30 cellular contexts compared by ENCODE assay signal in genomic region chr11:96049426-96049825, GRCh38.
A peak's percentile ranks its signal among the peaks of the same experiment; 100 is the strongest.
DNase-seq lines count a peak whose midpoint lies in the region; TF ChIP-seq lines count a peak whose summit lies in the region.
"Had no signal": no experiment of that assay in that cellular context is flagged by ENCODE, and none has a peak within 500 bp of the region (broad histone marks: within the 10 kb centered on the region; RNA-seq: fewer than 3 reads in every experiment).

No MANE protein-coding gene starts in this region.

- no CpG with 5 or more reads among the region's 2 CpGs for WGBS in mesenchymal stem cell

- peak overlapping the region; percentile 27 for H2BK120ac ChIP-seq in mesenchymal stem cell (ENCODE audit: low read depth, low read length)

- peak overlapping the region; percentile 14 for H3K9ac ChIP-seq in mesenchymal stem cell (ENCODE audit: low read length)
- H3K9ac ChIP-seq: BLaER1 treated with 17β-estradiol and CSF1 and Interleukin-3, amounts not matched to agents 10 nM and 100 nM had no signal

- no peak overlapping the region for H3K4ac ChIP-seq in mesenchymal stem cell (ENCODE audit: low read depth in 1 of 2, low read length in 2 of 2)

- no peak overlapping the region for H3K18ac ChIP-seq in mesenchymal stem cell (ENCODE audit: low read depth in 1 of 2, low read length in 2 of 2)

- peaks cover 23% of the 10 kb centered on the region for H3K79me1 ChIP-seq in mesenchymal stem cell (replicated peaks; ENCODE audit: low read length, poor library complexity, severe bottlenecking)

- H3K23ac ChIP-seq in mesenchymal stem cell (ENCODE audit: low read length in 2 of 2) = no peak overlapping the region

- H3K27ac ChIP-seq in mesenchymal stem cell (ENCODE audit: low read length, poor library complexity, severe bottlenecking) (no peak overlapping the region), uterus (no peak overlapping the region)
- H3K27ac ChIP-seq: BLaER1 treated with 17β-estradiol and CSF1 and Interleukin-3, amounts not matched to agents 10 nM and 100 nM; body of pancreas; coronary artery; esophagus muscularis mucosa; heart left ventricle; neutrophil; psoas muscle; transverse colon had no signal

- intact Hi-C loops in uterus (cut with DNase I; ENCODE audit: low total_unique reads) = no loop called here

- no peak overlapping the region for H4K91ac ChIP-seq in mesenchymal stem cell (ENCODE audit: low read length)

- H2AK5ac ChIP-seq in mesenchymal stem cell (ENCODE audit: low read length, severe bottlenecking) = no peak overlapping the region

- no peak overlapping the region for H3K14ac ChIP-seq in mesenchymal stem cell (ENCODE audit: low read length in 2 of 2)

- H2BK12ac ChIP-seq in mesenchymal stem cell (ENCODE audit: low read length in 2 of 2) = no peak overlapping the region

- no peak for TF ChIP-seq POLR2A in uterus (IDR thresholded peaks at IDR 0.05)

- DNase-seq in AG10803 (ENCODE audit: low read depth) (peak; percentile 64), NCI-H226 (peak; percentile 44), epithelial cell of esophagus (ENCODE audit: low read depth) (peak; percentile 32), mesenchymal stem cell (peak; percentile 77), T-helper 1 cell (no peak), uterus (no peak), COLO829 (ENCODE audit: low spot score) (no peak)
- no peak for DNase-seq in stimulated activated naive CD4-positive, alpha-beta T cell treated with Interleukin-2 at 50 U/mL for 16 hours (lab: John Stamatoyannopoulos, UW)
- DNase-seq: activated B cell treated with CpG ODN at 0.5 μM for 24 hours; activated CD4-positive, alpha-beta memory T cell treated with anti-CD3 and anti-CD28 coated beads, Interleukin-2, amount 10 ng/mL, durations not matched to agents 7 days and 5 days; activated naive CD8-positive, alpha-beta T cell treated with anti-CD3 and anti-CD28 coated beads for 36 hours; body of pancreas; Calu3; effector memory CD8-positive, alpha-beta T cell; heart left ventricle; mesendoderm; NCI-H1105 treated with DMSO at 0.1 percent for 48 hours; NCI-H2029; NCI-H446; NCI-H82; OCI-M1; psoas muscle; Right ventricle myocardium superior; T1000; transverse colon had no signal

- no peaks in the 10 kb centered on the region for H3K9me3 ChIP-seq in mesenchymal stem cell (ENCODE audit: control insufficient read depth, low read length)
- H3K9me3 ChIP-seq in uterus = no peaks in the 10 kb centered on the region
- H3K9me3 ChIP-seq: BLaER1 treated with 17β-estradiol and CSF1 and Interleukin-3, amounts not matched to agents 10 nM and 100 nM; body of pancreas; esophagus muscularis mucosa; HAP-1; heart left ventricle; neutrophil; psoas muscle; transverse colon had no signal

- H2AFZ ChIP-seq in mesenchymal stem cell (ENCODE audit: low read depth, low read length) = no peak overlapping the region

- H3K4me3 ChIP-seq in AG10803 (ENCODE audit: low read length) (no peak overlapping the region), epithelial cell of esophagus (ENCODE audit: low read length) (no peak overlapping the region), mesenchymal stem cell (ENCODE audit: insufficient read depth in 1 of 2, low read depth in 1 of 2, low read length in 2 of 2) (no peak overlapping the region), uterus (no peak overlapping the region)
- H3K4me3 ChIP-seq: BLaER1 treated with 17β-estradiol and CSF1 and Interleukin-3, amounts not matched to agents 10 nM and 100 nM; body of pancreas; coronary artery; esophagus muscularis mucosa; HAP-1; heart left ventricle; psoas muscle; transverse colon had no signal

- H3K4me1 ChIP-seq in mesenchymal stem cell (ENCODE audit: control insufficient read depth, insufficient read depth, low read depth, low read length) (peaks cover 8% of the 10 kb centered on the region), uterus (peaks cover 0 to 12% of the 10 kb centered on the region in 2 donors)
- H3K4me1 ChIP-seq: psoas muscle had no signal

- no peak overlapping the region for H2BK5ac ChIP-seq in mesenchymal stem cell (ENCODE audit: low read depth, low read length, poor library complexity, severe bottlenecking)

- H3K27me3 ChIP-seq in mesenchymal stem cell (ENCODE audit: control insufficient read depth in 1 of 2, insufficient read depth in 1 of 2, low read length in 2 of 2) = no peaks in the 10 kb centered on the region
- H3K27me3 ChIP-seq in uterus = no peaks in the 10 kb centered on the region
- H3K27me3 ChIP-seq: BLaER1 treated with 17β-estradiol and CSF1 and Interleukin-3, amounts not matched to agents 10 nM and 100 nM; body of pancreas; esophagus muscularis mucosa; heart left ventricle; neutrophil; transverse colon had no signal

- H2BK15ac ChIP-seq in mesenchymal stem cell (ENCODE audit: low read depth, poor library complexity, severe bottlenecking) = no peak overlapping the region

- no peak overlapping the region for H4K8ac ChIP-seq in mesenchymal stem cell (ENCODE audit: low read length)

- H3K4me2 ChIP-seq in mesenchymal stem cell (ENCODE audit: low read length, poor library complexity, severe bottlenecking) = no peak overlapping the region
- H3K4me2 ChIP-seq: BLaER1 treated with 17β-estradiol and CSF1 and Interleukin-3, amounts not matched to agents 10 nM and 100 nM had no signal

- TF ChIP-seq CTCF in AG10803 (conservative IDR thresholded peaks at IDR 0.05; ENCODE audit: low read length) (no peak), epithelial cell of esophagus (IDR thresholded peaks at IDR 0.05; ENCODE audit: insufficient read depth, low read depth, low read length, missing control alignments) (no peak), uterus (IDR thresholded peaks at IDR 0.05) (no peak)

- H3K36me3 ChIP-seq in mesenchymal stem cell (ENCODE audit: control insufficient read depth in 1 of 2, insufficient read depth in 2 of 2, low read depth in 1 of 2, low read length in 2 of 2) = no peaks in the 10 kb centered on the region
- H3K36me3 ChIP-seq in uterus = no peaks in the 10 kb centered on the region
- H3K36me3 ChIP-seq: esophagus muscularis mucosa, HAP-1, heart left ventricle, neutrophil, transverse colon had no signal

Comparison
In these comparisons a context has a peak if more than half of its experiments do, and no peak if none do; other contexts are left out.
1. DNase-seq: peak in AG10803 (single experiment), NCI-H226 (single experiment), epithelial cell of esophagus (single experiment) and mesenchymal stem cell (single experiment); none in T-helper 1 cell (0 of 5), stimulated activated naive CD4-positive, alpha-beta T cell treated with Interleukin-2 at 50 U/mL for 16 hours (single experiment), uterus (0 of 2) and COLO829 (single experiment).